In the genomic region with DNA sequence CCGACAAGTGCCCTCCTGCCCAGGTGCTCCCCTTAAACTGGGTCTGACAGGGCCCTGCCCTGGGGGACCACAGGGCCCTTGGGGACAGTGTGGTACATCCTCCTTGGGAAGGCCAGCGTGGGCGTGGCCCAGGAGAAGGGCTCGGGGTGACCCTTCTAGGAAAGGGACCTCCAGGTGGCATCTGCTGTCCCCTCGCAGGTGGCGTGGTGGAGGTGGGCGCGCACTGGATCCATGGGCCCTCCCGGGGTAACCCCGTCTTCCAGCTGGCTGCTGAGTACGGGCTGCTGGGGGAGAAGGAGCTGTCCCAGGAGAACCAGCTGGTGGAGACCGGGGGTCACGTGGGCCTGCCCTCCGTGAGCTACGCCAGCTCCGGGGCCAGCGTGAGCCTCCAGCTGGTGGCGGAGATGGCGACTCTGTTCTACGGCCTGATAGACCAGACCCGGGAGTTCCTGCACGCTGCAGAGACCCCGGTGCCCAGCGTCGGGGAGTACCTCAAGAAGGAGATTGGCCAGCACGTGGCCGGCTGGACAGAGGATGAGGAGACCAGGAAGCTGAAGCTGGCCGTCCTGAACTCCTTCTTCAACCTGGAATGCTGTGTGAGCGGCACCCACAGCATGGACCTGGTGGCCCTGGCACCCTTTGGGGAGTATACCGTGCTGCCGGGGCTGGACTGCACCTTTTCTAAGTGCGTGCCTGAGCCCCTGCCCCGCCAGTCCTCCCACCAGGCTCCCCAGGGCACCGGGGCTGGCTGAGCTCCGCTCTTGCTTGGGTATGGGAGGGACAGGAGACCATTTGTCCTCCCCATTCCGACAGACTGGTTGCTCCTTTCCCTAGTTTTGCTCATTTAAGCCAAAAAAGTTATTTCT, we compare ENCODE assay signal across 1 cellular context.
TF ChIP-seq lines count a peak whose summit lies in the region.

No MANE protein-coding gene starts in this region.

TF ChIP-seq in HEK293, 187 proteins besides CTCF, POLR2A, EP300 and RAD21 (continued from another document):
- TF ChIP-seq AEBP2 (tag by site-specific recombination; IDR thresholded peaks at IDR 0.05; ENCODE audit: borderline replicate concordance) (no peak), ZNF132 (tag by site-specific recombination; IDR thresholded peaks at IDR 0.05; ENCODE audit: borderline replicate concordance) (no peak), ZFP41 (tag by site-specific recombination; IDR thresholded peaks at IDR 0.05; ENCODE audit: borderline replicate concordance) (no peak)
TF ChIP-seq in HEK293: peak in this region for 2.
